Comparison of ENCODE assay signal across 15 cellular contexts in genomic region chr2:186919272-186919671, GRCh38.
DNase-seq lines count a peak whose midpoint lies in the region; TF ChIP-seq lines count a peak whose summit lies in the region.
"Had no signal": no experiment of that assay in that cellular context is flagged by ENCODE, and none has a peak within 500 bp of the region (broad histone marks: within the 10 kb centered on the region; RNA-seq: fewer than 3 reads in every experiment).

No MANE protein-coding gene starts in this region.

- DNase-seq in MCF 10A (ENCODE audit: unreplicated experiment): peak; percentile 73
- no peak for DNase-seq in breast epithelium (ENCODE audit: low spot score in 2 of 2)
- DNase-seq in SJCRH30: peak; percentile 61 to 76
- DNase-seq in fibroblast of peridontal ligament (ENCODE audit: extremely low read depth): peak; percentile 95
- DNase-seq in NCI-H128 (lab: John Stamatoyannopoulos, UW; ENCODE audit: unreplicated experiment): no peak
- DNase-seq in KBM-7: no peak
- DNase-seq in D341Med (ENCODE audit: low spot score): no peak
- no peak for DNase-seq in pons (ENCODE audit: low spot score)
- DNase-seq: activated CD8-positive, alpha-beta memory T cell treated with anti-CD3 and anti-CD28 coated beads for 24 hours; kidney glomerular epithelial cell; stimulated activated CD4-positive, alpha-beta T cell treated with anti-CD3 and anti-CD28 coated beads, Interleukin-2, amount 100 ng/mL, for 24 hours; T-helper 1 cell had no signal

- no peaks in the 10 kb centered on the region for H3K9me3 Mint-ChIP-seq in MCF 10A (ENCODE audit: unreplicated experiment)
- H3K9me3 Mint-ChIP-seq: stimulated activated naive CD8-positive, alpha-beta T cell treated with anti-CD3 and anti-CD28 coated beads, Interleukin-15, Interleukin-2, amounts not matched to agents 100 ng/mL and 50 ng/mL, for 24 hours had no signal

- H3K36me3 ChIP-seq in breast epithelium (no peaks in the 10 kb centered on the region), SJCRH30 (no peaks in the 10 kb centered on the region)
- H3K36me3 ChIP-seq: BLaER1, neutrophil had no signal

- no TSS peak for BruUV-seq in MCF 10A (replicated peaks; lab: Mats Ljungman, UMichigan)

- POLR2A ChIA-PET in MCF 10A (lab: Yijun Ruan, JAX): interaction anchor here (0.8 to 1.5 kb wide), 2 partner anchors 15 to 24 kb away, joined by 3 read pairs; no protein-coding TSS in a partner anchor

- H3K27me3 ChIP-seq in breast epithelium (no peaks in the 10 kb centered on the region), SJCRH30 (no peaks in the 10 kb centered on the region)
- H3K27me3 ChIP-seq: BLaER1, neutrophil had no signal

- peaks cover 8% of the 10 kb centered on the region for H3K4me1 Mint-ChIP-seq in MCF 10A (ENCODE audit: insufficient read depth, unreplicated experiment)

- no peak overlapping the region for H3K27ac ChIP-seq in breast epithelium
- no peak overlapping the region for H3K27ac ChIP-seq in SJCRH30
- H3K27ac ChIP-seq: BLaER1, neutrophil had no signal

- in situ Hi-C loops in KBM-7 (cut with MboI; ENCODE audit: low pct_unique_long_range_greater_than_20kb, low sequenced_read_pairs): no loop called here

- H3K9me3 ChIP-seq in breast epithelium (no peaks in the 10 kb centered on the region), SJCRH30 (replicated peaks) (no peaks in the 10 kb centered on the region)
- H3K9me3 ChIP-seq: BLaER1, neutrophil had no signal

- H3K27ac Mint-ChIP-seq in MCF 10A (ENCODE audit: low read depth, unreplicated experiment): peak overlapping the region; percentile 86
- H3K27ac Mint-ChIP-seq: stimulated activated naive CD8-positive, alpha-beta T cell treated with anti-CD3 and anti-CD28 coated beads, Interleukin-15, Interleukin-2, amounts not matched to agents 100 ng/mL and 50 ng/mL, for 24 hours had no signal

- CTCF ChIA-PET in MCF 10A (lab: Yijun Ruan, JAX): interaction anchor here (0.6 kb wide), 1 partner anchor 866 kb away, joined by 3 read pairs; no protein-coding TSS in a partner anchor

- TF ChIP-seq CTCF in MCF 10A (IDR thresholded peaks at IDR 0.05; ENCODE audit: unreplicated experiment): no peak
- no peak for TF ChIP-seq CTCF in breast epithelium (IDR thresholded peaks at IDR 0.05)

- no peaks in the 10 kb centered on the region for H3K36me3 Mint-ChIP-seq in MCF 10A (ENCODE audit: insufficient read depth, unreplicated experiment)

- intact Hi-C loops in MCF 10A (cut with micrococcal nuclease) (no loop called here), breast epithelium (cut with DNase I; ENCODE audit: low total_unique reads) (no loop called here)

- H3K27me3 Mint-ChIP-seq in MCF 10A (ENCODE audit: insufficient read depth, unreplicated experiment): no peaks in the 10 kb centered on the region
- H3K27me3 Mint-ChIP-seq: stimulated activated naive CD8-positive, alpha-beta T cell treated with anti-CD3 and anti-CD28 coated beads, Interleukin-15, Interleukin-2, amounts not matched to agents 100 ng/mL and 50 ng/mL, for 24 hours had no signal

- TF ChIP-seq POLR2A in breast epithelium (IDR thresholded peaks at IDR 0.05): no peak

- H3K4me3 Mint-ChIP-seq in MCF 10A (ENCODE audit: unreplicated experiment): no peak overlapping the region
- H3K4me3 Mint-ChIP-seq: stimulated activated naive CD8-positive, alpha-beta T cell treated with anti-CD3 and anti-CD28 coated beads, Interleukin-15, Interleukin-2, amounts not matched to agents 100 ng/mL and 50 ng/mL, for 24 hours had no signal

- H3K4me1 ChIP-seq in breast epithelium (no peaks in the 10 kb centered on the region), SJCRH30 (peaks cover 7% of the 10 kb centered on the region; the same call in 1 of the 2 replicates)
- H3K4me1 ChIP-seq: BLaER1 had no signal

- no peak overlapping the region for H3K4me3 ChIP-seq in breast epithelium
- no peak overlapping the region for H3K4me3 ChIP-seq in SJCRH30
- H3K4me3 ChIP-seq: BLaER1 had no signal

Comparison
In these comparisons a context has a peak if more than half of its experiments do, and no peak if none do; other contexts are left out.
1. DNase-seq: peak in MCF 10A (single experiment), SJCRH30 (2 of 2) and fibroblast of peridontal ligament (single experiment); none in breast epithelium (0 of 2), NCI-H128 (single experiment), KBM-7 (single experiment), D341Med (single experiment) and pons (single experiment).